Comparison of ENCODE assay signal across 8 cellular contexts in genomic region chr4:89469512-89469911, GRCh38.
DNase-seq lines count a peak whose midpoint lies in the region; ATAC-seq and TF ChIP-seq lines count a peak whose summit lies in the region.
"Had no signal": no experiment of that assay in that cellular context is flagged by ENCODE, and none has a peak within 500 bp of the region (broad histone marks: within the 10 kb centered on the region; RNA-seq: fewer than 3 reads in every experiment).

No MANE protein-coding gene starts in this region.

- no peaks in the 10 kb centered on the region for H3K27me3 Mint-ChIP-seq in activated T-helper 17 cell treated with anti-CD3 and anti-CD28 coated beads, Interleukin-2, amount 50 U/mL, for 72 hours
- H3K27me3 Mint-ChIP-seq in nephron (ENCODE audit: low read depth), result no peaks in the 10 kb centered on the region

- ATAC-seq in GM19351 (IDR thresholded peaks at IDR 0.05; ENCODE audit: unreplicated experiment) (peak; percentile 20), HG03175 (IDR thresholded peaks at IDR 0.05; ENCODE audit: unreplicated experiment) (peak; percentile 5)
- ATAC-seq in activated T-helper 17 cell treated with anti-CD3 and anti-CD28 coated beads, Interleukin-2, amount 50 U/mL, for 72 hours (replicated peaks), result no peak

- peak overlapping the region; percentile 9 for H3K27ac Mint-ChIP-seq in activated T-helper 17 cell treated with anti-CD3 and anti-CD28 coated beads, Interleukin-2, amount 50 U/mL, for 72 hours
- peak overlapping the region; percentile 69 to 87 (median 87) for H3K27ac Mint-ChIP-seq in nephron

- no peak for TF ChIP-seq CTCF in nephron (IDR thresholded peaks at IDR 0.05; ENCODE audit: unreplicated experiment in 3 of 3)

- no peaks in the 10 kb centered on the region for H3K36me3 Mint-ChIP-seq in activated T-helper 17 cell treated with anti-CD3 and anti-CD28 coated beads, Interleukin-2, amount 50 U/mL, for 72 hours (ENCODE audit: low read depth)
- no peaks in the 10 kb centered on the region for H3K36me3 Mint-ChIP-seq in nephron (ENCODE audit: low read depth)

- no peaks in the 10 kb centered on the region for H3K9me3 Mint-ChIP-seq in activated T-helper 17 cell treated with anti-CD3 and anti-CD28 coated beads, Interleukin-2, amount 50 U/mL, for 72 hours
- no peaks in the 10 kb centered on the region for H3K9me3 Mint-ChIP-seq in nephron

- H3K4me3 Mint-ChIP-seq in activated T-helper 17 cell treated with anti-CD3 and anti-CD28 coated beads, Interleukin-2, amount 50 U/mL, for 72 hours, result peak overlapping the region; percentile 58
- H3K4me3 Mint-ChIP-seq in nephron, result no peak overlapping the region

- peaks cover 21% of the 10 kb centered on the region for H3K4me1 Mint-ChIP-seq in activated T-helper 17 cell treated with anti-CD3 and anti-CD28 coated beads, Interleukin-2, amount 50 U/mL, for 72 hours
- peaks cover 12% of the 10 kb centered on the region for H3K4me1 Mint-ChIP-seq in nephron

- DNase-seq in NCI-H1436 treated with DMSO at 0.1 percent for 48 hours (lab: John Stamatoyannopoulos, UW), result no peak
- no peak for DNase-seq in HUDEP-2 (lab: John Stamatoyannopoulos, UW; ENCODE audit: unreplicated experiment in 76 of 76)
- DNase-seq in NCI-H2029 (lab: John Stamatoyannopoulos, UW), result no peak
- DNase-seq: NCI-H2029 treated with DMSO at 0.1 percent for 48 hours had no signal
